Comparison of ENCODE assay signal across 8 cellular contexts in genomic region chr9:38226491-38226951, GRCh38.
DNase-seq lines count a peak whose midpoint lies in the region; ATAC-seq, FAIRE-seq and TF ChIP-seq lines count a peak whose summit lies in the region.

No MANE protein-coding gene starts in this region.

- no peak for TF ChIP-seq CTCF in HepG2 (CRISPR knock-in tag; IDR thresholded peaks at IDR 0.05)
- no peak for TF ChIP-seq CTCF in right atrium auricular region (IDR thresholded peaks at IDR 0.05)

- in situ Hi-C loops in HepG2 (cut with HindIII; ENCODE audit: extremely low pct_ligation_motif_present, low pct_unique_long_range_greater_than_20kb): no loop called here

- intact Hi-C loops in HepG2 (cut with micrococcal nuclease; ENCODE audit: unreplicated experiment): no loop called here

- 26% methylated on average over 11 of the region's 11 CpGs for WGBS in HepG2 (ENCODE audit: low lambda C conversion rate)
- 9 to 13% (median 10%) methylated on average over 11 of the region's 11 CpGs for WGBS in small intestine, 3 donors

- H3K9ac ChIP-seq in HepG2 (ENCODE audit: insufficient read depth, low read depth, low read length): no peak overlapping the region

- H3K4me1 ChIP-seq in HepG2 (ENCODE audit: insufficient read depth, low read length) (peaks cover 6% of the 10 kb centered on the region; the same call in 1 of the 2 replicates), right atrium auricular region (peaks cover 0 to 15% of the 10 kb centered on the region in 2 donors), small intestine (ENCODE audit: control insufficient read depth in 2 of 2, insufficient read depth in 1 of 2, low read depth in 1 of 2, low read length in 1 of 2) (no peaks in the 10 kb centered on the region)

- ATAC-seq in HepG2 (peak; percentile 42; the same call in 2 of the 3 replicates), GM19452 (IDR thresholded peaks at IDR 0.05; ENCODE audit: unreplicated experiment) (no peak), HG02970 (IDR thresholded peaks at IDR 0.05; ENCODE audit: low FRiP score, unreplicated experiment) (no peak)

- no peak for TF ChIP-seq POLR2A in HepG2 (IDR thresholded peaks at IDR 0.05; ENCODE audit: insufficient read depth in 1 of 2, low read depth in 2 of 2, low read length in 2 of 2)

- H3K79me2 ChIP-seq in HepG2 (ENCODE audit: insufficient read depth, low read length): no peaks in the 10 kb centered on the region

- no peak for FAIRE-seq in HepG2 (lab: Jason Lieb, UNC)
- FAIRE-seq in small intestine (lab: Jason Lieb, UNC): no peak

- H2AFZ ChIP-seq in HepG2 (ENCODE audit: low read length): no peak overlapping the region

- H3K9me3 ChIP-seq in HepG2 (ENCODE audit: low read length): no peaks in the 10 kb centered on the region
- H3K9me3 ChIP-seq in right atrium auricular region: no peaks in the 10 kb centered on the region
- no peaks in the 10 kb centered on the region for H3K9me3 ChIP-seq in small intestine (ENCODE audit: control insufficient read depth, low read depth)

- no peaks in the 10 kb centered on the region for H4K20me1 ChIP-seq in HepG2 (ENCODE audit: insufficient read depth, low read length)

- BruUV-seq in HepG2 (replicated peaks; lab: Mats Ljungman, UMichigan): no TSS peak

- CTCF ChIA-PET in HepG2 (lab: Yijun Ruan, JAX; ENCODE audit: low intra/inter-chr PET ratio, low total read pairs): no interaction called here

- POLR2A ChIA-PET in HepG2 (lab: Yijun Ruan, JAX): no interaction called here

- DNase-seq in DMS79 treated with DMSO at 0.1 percent for 48 hours (lab: John Stamatoyannopoulos, UW): peak; percentile 92
- peak; percentile 37 for DNase-seq in NAMALWA (ENCODE audit: low spot score)
- peak; percentile 75 for DNase-seq in SKM-1 treated with dmso at 0.1 percent for 144 hours (lab: John Stamatoyannopoulos, UW; ENCODE audit: unreplicated experiment)
- peak; percentile 21 for DNase-seq in HepG2 (ENCODE audit: low spot score)
- no peak for DNase-seq in right atrium auricular region (ENCODE audit: low spot score)
- no peak for DNase-seq in small intestine

- H3K27ac ChIP-seq in HepG2 (ENCODE audit: extremely low read length, insufficient read depth, low read length) (no peak overlapping the region), right atrium auricular region (no peak overlapping the region), small intestine (ENCODE audit: low read depth in 1 of 2, low read length in 1 of 2) (no peak overlapping the region)

- TF ChIP-seq RAD21 in HepG2 (CRISPR knock-in tag; IDR thresholded peaks at IDR 0.05): no peak

- no peaks in the 10 kb centered on the region for H3K36me3 ChIP-seq in HepG2 (replicated peaks in 1 of 2; ENCODE audit: control insufficient read depth in 1 of 2, insufficient read depth in 2 of 2, low read length in 2 of 2)
- no peaks in the 10 kb centered on the region for H3K36me3 ChIP-seq in right atrium auricular region
- no peaks in the 10 kb centered on the region for H3K36me3 ChIP-seq in small intestine (ENCODE audit: control insufficient read depth in 2 of 2, insufficient read depth in 2 of 2, low read length in 2 of 2)

- no peak for TF ChIP-seq EP300 in HepG2 (IDR thresholded peaks at IDR 0.05; ENCODE audit: low read depth in 2 of 2, low read length in 2 of 2)
- TF ChIP-seq EP300 in HepG2 (CRISPR knock-in tag; IDR thresholded peaks at IDR 0.05; ENCODE audit: borderline replicate concordance): no peak

- H3K4me3 ChIP-seq in HepG2 (replicated peaks in 1 of 3; ENCODE audit: insufficient read depth in 1 of 3, low read depth in 2 of 3, low read length in 3 of 3): no peak overlapping the region
- no peak overlapping the region for H3K4me3 ChIP-seq in right atrium auricular region
- H3K4me3 ChIP-seq in small intestine (ENCODE audit: low read depth in 1 of 2, low read length in 2 of 2): no peak overlapping the region

- H3K4me2 ChIP-seq in HepG2 (ENCODE audit: low read depth, low read length): no peak overlapping the region

- H3K27me3 ChIP-seq in HepG2 (ENCODE audit: control insufficient read depth in 1 of 2, insufficient read depth in 2 of 2, low read length in 2 of 2) (peaks cover 0 to 20% of the 10 kb centered on the region in 2 experiments; a peak in 1 of 5 replicates), right atrium auricular region (no peaks in the 10 kb centered on the region), small intestine (ENCODE audit: control insufficient read depth in 2 of 2, insufficient read depth in 2 of 2, low read length in 2 of 2) (peaks cover 0 to 3% of the 10 kb centered on the region in 2 donors)

TF ChIP-seq in HepG2, 621 proteins besides CTCF, POLR2A, EP300 and RAD21:
- TF ChIP-seq NFKB2 (CRISPR knock-in tag; IDR thresholded peaks at IDR 0.05; ENCODE audit: borderline replicate concordance) (no peak), ZNF460 (CRISPR knock-in tag; IDR thresholded peaks at IDR 0.05; ENCODE audit: borderline replicate concordance) (peak; percentile 81), RXRA (CRISPR knock-in tag; IDR thresholded peaks at IDR 0.05) (0 out of 2 replicates have a peak, but pooled peaks have one; percentile 21)

Comparison
In these comparisons a context has a peak if more than half of its experiments do, and no peak if none do; other contexts are left out.
1. DNase-seq: peak in DMS79 treated with DMSO at 0.1 percent for 48 hours (single experiment), NAMALWA (single experiment), SKM-1 treated with dmso at 0.1 percent for 144 hours (single experiment) and HepG2 (single experiment); none in right atrium auricular region (single experiment) and small intestine (single experiment).